In genomic region chr16:25868966-25869365, GRCh38 we compare ENCODE assay signal across 17 cellular contexts.
"Had no signal": no experiment of that assay in that cellular context is flagged by ENCODE, and none has a peak within 500 bp of the region (broad histone marks: within the 10 kb centered on the region; RNA-seq: fewer than 3 reads in every experiment).

No MANE protein-coding gene starts in this region.

- ATAC-seq: heart left ventricle; left colon; naive thymus-derived CD4-positive, alpha-beta T cell had no signal

- DNase-seq: effector CD4-positive, alpha-beta T cell; endodermal cell; erythroblast; foreskin melanocyte; heart left ventricle; hippocampal formation; left colon; naive thymus-derived CD4-positive, alpha-beta T cell; nucleus accumbens; ovary; small intestine; stimulated activated CD4-positive, alpha-beta T cell treated with anti-CD3 and anti-CD28 coated beads, Interleukin-12 subunit alpha, Interleukin-12 subunit beta, amount 100 ng/mL, for 4 hours; stimulated activated naive CD4-positive, alpha-beta T cell treated with Interleukin-2 at 50 U/mL for 16 hours; trophoblast cell had no signal

- H3K27me3 ChIP-seq: ovary, right atrium auricular region had no signal

- H3K4me3 ChIP-seq: coronary artery, heart left ventricle, ovary, right atrium auricular region had no signal

- H3K27ac Mint-ChIP-seq: endodermal cell; naive thymus-derived CD4-positive, alpha-beta T cell had no signal

- H3K4me1 ChIP-seq: heart left ventricle, right atrium auricular region had no signal

- H3K36me3 ChIP-seq: heart left ventricle, ovary, right atrium auricular region had no signal

- H3K9me3 ChIP-seq: ovary, right atrium auricular region had no signal

- H3K4me3 Mint-ChIP-seq: endodermal cell; naive thymus-derived CD4-positive, alpha-beta T cell; neural crest cell had no signal

- H3K36me3 Mint-ChIP-seq: naive thymus-derived CD4-positive, alpha-beta T cell had no signal

- H3K27ac ChIP-seq: coronary artery, heart left ventricle, ovary, right atrium auricular region had no signal

- H3K4me1 Mint-ChIP-seq: neural crest cell had no signal
